In genomic region chr11:94959179-94959578, GRCh38 we compare ENCODE assay signal across 19 cellular contexts.
"Had no signal": no experiment of that assay in that cellular context is flagged by ENCODE, and none has a peak within 500 bp of the region (broad histone marks: within the 10 kb centered on the region; RNA-seq: fewer than 3 reads in every experiment).

No MANE protein-coding gene starts in this region.

- ATAC-seq: activated T-helper 17 cell treated with anti-CD3 and anti-CD28 coated beads, Interleukin-2, amount 50 U/mL, for 72 hours had no signal

- H3K4me1 Mint-ChIP-seq: activated naive CD4-positive, alpha-beta T cell treated with anti-CD3 and anti-CD28 coated beads, Interleukin-2, amount 10 ng/mL, durations not matched to agents 7 days and 5 days; activated T-helper 17 cell treated with anti-CD3 and anti-CD28 coated beads, Interleukin-2, amount 50 U/mL, for 72 hours had no signal

- H3K27me3 Mint-ChIP-seq: activated naive CD8-positive, alpha-beta T cell treated with anti-CD3 and anti-CD28 coated beads for 36 hours; activated T-helper 17 cell treated with anti-CD3 and anti-CD28 coated beads, Interleukin-2, amount 50 U/mL, for 72 hours had no signal

- DNase-seq: activated CD4-positive, CD25-positive, alpha-beta regulatory T cell; activated CD8-positive, alpha-beta memory T cell treated with anti-CD3 and anti-CD28 coated beads for 24 hours; activated gamma-delta T cell; activated naive CD4-positive, alpha-beta T cell treated with anti-CD3 and anti-CD28 coated beads, Interleukin-2, amount 10 ng/mL, durations not matched to agents 7 days and 5 days; activated naive CD8-positive, alpha-beta T cell treated with anti-CD3 and anti-CD28 coated beads for 36 hours; activated T-cell treated with anti-CD3 and anti-CD28 coated beads for 4 hours; activated T-cell treated with anti-CD3 and anti-CD28 coated beads, Interleukin-2, amount 50 U/mL, for 48 hours; MM.1S; NCI-H1105; NCI-H1436; NCI-H1694 treated with DMSO at 0.1 percent for 48 hours; NCI-H2029 treated with DMSO at 0.1 percent for 48 hours; NCI-H510A treated with DMSO at 0.1 percent for 48 hours; NCI-H69; NK-92 treated with Interleukin-12 subunit alpha and Interleukin-12 subunit beta, amount 100 ng/mL, for 24 hours; SHP77; T-helper 2 cell; T1000 had no signal

- H3K9me3 Mint-ChIP-seq: activated naive CD4-positive, alpha-beta T cell treated with anti-CD3 and anti-CD28 coated beads, Interleukin-2, amount 10 ng/mL, durations not matched to agents 7 days and 5 days; activated T-helper 17 cell treated with anti-CD3 and anti-CD28 coated beads, Interleukin-2, amount 50 U/mL, for 72 hours had no signal

- H3K27ac Mint-ChIP-seq: activated naive CD4-positive, alpha-beta T cell treated with anti-CD3 and anti-CD28 coated beads, Interleukin-2, amount 10 ng/mL, durations not matched to agents 7 days and 5 days; activated naive CD8-positive, alpha-beta T cell treated with anti-CD3 and anti-CD28 coated beads for 36 hours; activated T-helper 17 cell treated with anti-CD3 and anti-CD28 coated beads, Interleukin-2, amount 50 U/mL, for 72 hours had no signal

- H3K4me3 Mint-ChIP-seq: activated naive CD4-positive, alpha-beta T cell treated with anti-CD3 and anti-CD28 coated beads, Interleukin-2, amount 10 ng/mL, durations not matched to agents 7 days and 5 days; activated naive CD8-positive, alpha-beta T cell treated with anti-CD3 and anti-CD28 coated beads for 36 hours; activated T-helper 17 cell treated with anti-CD3 and anti-CD28 coated beads, Interleukin-2, amount 50 U/mL, for 72 hours had no signal
